In the genomic region with DNA sequence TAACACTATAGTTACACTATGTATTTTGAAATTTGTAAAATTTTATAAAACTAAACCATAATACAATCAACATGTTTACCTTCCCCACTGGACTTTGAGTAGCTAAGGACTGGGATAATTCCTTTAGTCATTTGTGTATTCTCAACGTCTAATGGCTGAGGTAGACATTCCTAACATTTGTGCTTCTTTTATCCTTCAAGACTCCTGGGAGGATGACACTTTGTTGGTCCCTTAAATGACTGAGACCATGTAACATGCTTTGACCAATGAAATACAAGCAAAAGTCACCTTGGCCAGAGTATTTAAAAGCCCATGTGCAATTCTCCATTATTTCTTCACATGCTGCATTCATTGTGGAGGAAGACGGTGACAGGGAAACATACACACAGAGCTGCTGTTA, we compare ENCODE assay signal across 28 cellular contexts.
"Had no signal": no experiment of that assay in that cellular context is flagged by ENCODE, and none has a peak within 500 bp of the region (broad histone marks: within the 10 kb centered on the region; RNA-seq: fewer than 3 reads in every experiment).

No MANE protein-coding gene starts in this region.

- H3K9ac ChIP-seq: neural progenitor cell, parathyroid adenoma had no signal

- H3K4me1 ChIP-seq: parathyroid adenoma, psoas muscle, sigmoid colon, thyroid gland, tibial nerve, uterus had no signal

- H3K27ac Mint-ChIP-seq: natural killer cell; nephron; neural progenitor cell; progenitor cell of endocrine pancreas; stimulated activated effector memory CD8-positive, alpha-beta T cell treated with anti-CD3 and anti-CD28 coated beads, Interleukin-12 subunit alpha, Interleukin-12 subunit beta, amount 100 ng/mL, for 72 hours; stimulated activated naive B cell treated with anti-CD40 and anti-IgM and Interleukin-4, amounts not matched to agents 10 μg/mL and 1 μg/mL and 100 μg/mL, for 72 hours; stimulated activated naive CD8-positive, alpha-beta T cell treated with anti-CD3 and anti-CD28 coated beads, Interleukin-15, Interleukin-2, amounts not matched to agents 100 ng/mL and 50 ng/mL, for 24 hours had no signal

- H3K27me3 ChIP-seq: neural progenitor cell, ovary, right lobe of liver, sigmoid colon, stomach, thyroid gland, tibial nerve, upper lobe of left lung, uterus had no signal

- H3K9me3 ChIP-seq: ovary, psoas muscle, right lobe of liver, sigmoid colon, stomach, thoracic aorta, thyroid gland, tibial nerve, upper lobe of left lung, uterus had no signal

- H3K4me3 ChIP-seq: neural progenitor cell, ovary, psoas muscle, right lobe of liver, sigmoid colon, stomach, thoracic aorta, thyroid gland, tibial nerve, upper lobe of left lung, uterus had no signal

- H3K9me3 Mint-ChIP-seq: natural killer cell; stimulated activated effector memory CD8-positive, alpha-beta T cell treated with anti-CD3 and anti-CD28 coated beads, Interleukin-12 subunit alpha, Interleukin-12 subunit beta, amount 100 ng/mL, for 72 hours; stimulated activated naive CD8-positive, alpha-beta T cell treated with anti-CD3 and anti-CD28 coated beads, Interleukin-15, Interleukin-2, amounts not matched to agents 100 ng/mL and 50 ng/mL, for 24 hours had no signal

- H3K4me2 ChIP-seq: neural progenitor cell had no signal

- H3K36me3 Mint-ChIP-seq: natural killer cell; neural progenitor cell; stimulated activated effector memory CD8-positive, alpha-beta T cell treated with anti-CD3 and anti-CD28 coated beads, Interleukin-12 subunit alpha, Interleukin-12 subunit beta, amount 100 ng/mL, for 72 hours had no signal

- H3K4me3 Mint-ChIP-seq: natural killer cell; nephron; neural progenitor cell; stimulated activated effector memory CD8-positive, alpha-beta T cell treated with anti-CD3 and anti-CD28 coated beads, Interleukin-12 subunit alpha, Interleukin-12 subunit beta, amount 100 ng/mL, for 72 hours; stimulated activated naive B cell treated with anti-CD40 and anti-IgM and Interleukin-4, amounts not matched to agents 10 μg/mL and 1 μg/mL and 100 μg/mL, for 72 hours; stimulated activated naive CD8-positive, alpha-beta T cell treated with anti-CD3 and anti-CD28 coated beads, Interleukin-15, Interleukin-2, amounts not matched to agents 100 ng/mL and 50 ng/mL, for 24 hours had no signal

- H2AFZ ChIP-seq: neural progenitor cell, parathyroid adenoma had no signal

- ATAC-seq: natural killer cell; psoas muscle; right cardiac atrium; right lobe of liver; stimulated activated effector memory CD8-positive, alpha-beta T cell treated with anti-CD3 and anti-CD28 coated beads, Interleukin-12 subunit alpha, Interleukin-12 subunit beta, amount 100 ng/mL, for 72 hours; stimulated activated naive B cell treated with anti-CD40 and anti-IgM and Interleukin-4, amounts not matched to agents 10 μg/mL and 1 μg/mL and 100 μg/mL, for 72 hours had no signal

- H3K27ac ChIP-seq: neural progenitor cell, ovary, parathyroid adenoma, psoas muscle, right lobe of liver, sigmoid colon, stomach, thoracic aorta, thyroid gland, tibial nerve, uterus had no signal

- DNase-seq: natural killer cell; occipital lobe; ovary; posterior cingulate gyrus; psoas muscle; right cardiac atrium; right lobe of liver; sigmoid colon; small intestine; stimulated activated CD4-positive, alpha-beta T cell treated with anti-CD3 and anti-CD28 coated beads, Interleukin-15, amount 100 ng/mL, for 24 hours; stimulated activated CD4-positive, alpha-beta T cell treated with anti-CD3 and anti-CD28 coated beads, Interleukin-2, amount 100 ng/mL, for 24 hours; stimulated activated CD4-positive, alpha-beta T cell treated with anti-CD3 and anti-CD28 coated beads, Interleukin-2, amount 100 ng/mL, for 48 hours; stimulated activated CD4-positive, alpha-beta T cell treated with anti-CD3 and anti-CD28 coated beads, Interleukin-4, amount 100 ng/mL, for 24 hours; stimulated activated naive B cell treated with anti-CD40 and anti-IgM and Interleukin-4, amounts not matched to agents 10 μg/mL and 1 μg/mL and 100 μg/mL, for 72 hours; stimulated activated naive CD4-positive, alpha-beta T cell treated with Interleukin-2 at 50 U/mL for 16 hours; stomach; thyroid gland; trophoblast cell; upper lobe of left lung; uterus had no signal

- H3K4me1 Mint-ChIP-seq: natural killer cell; nephron; neural progenitor cell; stimulated activated effector memory CD8-positive, alpha-beta T cell treated with anti-CD3 and anti-CD28 coated beads, Interleukin-12 subunit alpha, Interleukin-12 subunit beta, amount 100 ng/mL, for 72 hours had no signal

- H3K27me3 Mint-ChIP-seq: progenitor cell of endocrine pancreas; stimulated activated naive B cell treated with anti-CD40 and anti-IgM and Interleukin-4, amounts not matched to agents 10 μg/mL and 1 μg/mL and 100 μg/mL, for 72 hours; stimulated activated naive CD8-positive, alpha-beta T cell treated with anti-CD3 and anti-CD28 coated beads, Interleukin-15, Interleukin-2, amounts not matched to agents 100 ng/mL and 50 ng/mL, for 24 hours had no signal

- H3K36me3 ChIP-seq: neural progenitor cell, ovary, right lobe of liver, sigmoid colon, stomach, thoracic aorta, thyroid gland, tibial nerve, upper lobe of left lung, uterus had no signal
